In the genomic region with DNA sequence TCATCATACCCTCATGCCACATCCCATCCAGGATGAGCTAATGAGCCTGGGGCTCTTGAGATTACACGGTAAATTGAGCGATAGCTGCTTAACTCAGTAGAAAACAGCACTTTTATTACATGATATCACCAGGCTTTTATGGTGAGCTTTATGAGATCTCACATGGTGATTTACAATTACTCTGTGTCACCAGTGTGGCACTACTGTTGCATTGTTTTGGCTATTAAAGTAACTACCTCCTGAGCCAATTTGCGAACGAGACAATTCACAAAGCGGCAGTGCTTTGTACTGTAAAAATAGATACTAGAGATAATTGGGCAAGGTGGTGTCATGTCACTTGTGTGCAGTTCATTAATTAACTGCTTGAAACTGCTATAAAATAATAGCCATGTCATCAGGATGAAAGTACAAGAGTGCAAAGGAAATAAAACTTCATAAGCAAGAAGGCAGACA, we compare ENCODE assay signal across 27 cellular contexts.
DNase-seq lines count a peak whose midpoint lies in the region; ATAC-seq, FAIRE-seq and TF ChIP-seq lines count a peak whose summit lies in the region.
"Had no signal": no experiment of that assay in that cellular context is flagged by ENCODE, and none has a peak within 500 bp of the region (broad histone marks: within the 10 kb centered on the region; RNA-seq: fewer than 3 reads in every experiment).

No MANE protein-coding gene starts in this region.

- CTCF ChIA-PET in H1 (lab: Charles Lee; ENCODE audit: partially characterized antibody): interaction anchor here (1.2 kb wide), 1 partner anchor 40 kb away, joined by 3 read pairs; no protein-coding TSS in a partner anchor

- H3K14ac ChIP-seq in H1 (ENCODE audit: insufficient read length): no peak overlapping the region

- ATAC-seq in HG03342 (IDR thresholded peaks at IDR 0.05; ENCODE audit: unreplicated experiment): no peak
- ATAC-seq: A549; activated CD4-positive, CD25-positive, alpha-beta regulatory T cell treated with anti-CD3 and anti-CD28 coated beads, Interleukin-2, amount 50 U/mL, for 24 hours; stimulated activated naive CD8-positive, alpha-beta T cell treated with anti-CD3 and anti-CD28 coated beads, Interleukin-15, Interleukin-2, amounts not matched to agents 100 U/mL and 50 U/mL, for 24 hours had no signal

- no peak for FAIRE-seq in H1 (lab: Jason Lieb, UNC)
- FAIRE-seq: A549, GM12892 had no signal

- no peak for TF ChIP-seq CTCF in H1 (IDR thresholded peaks at IDR 0.05; ENCODE audit: control extremely low read depth in 1 of 3, insufficient read depth in 1 of 3, low read depth in 1 of 3, low read length in 3 of 3)
- TF ChIP-seq CTCF in tibial nerve (IDR thresholded peaks at IDR 0.05): no peak

- no peaks in the 10 kb centered on the region for H3K79me1 ChIP-seq in H1 (ENCODE audit: low read depth, low read length)

- H2BK5ac ChIP-seq in H1 (ENCODE audit: low read depth, low read length): no peak overlapping the region

- H4K91ac ChIP-seq in H1 (replicated peaks; ENCODE audit: insufficient read length, low read length): no peak overlapping the region

- POLR2A ChIA-PET in H1 (lab: Charles Lee; ENCODE audit: partially characterized antibody): interaction anchor here (0.7 kb wide), 1 partner anchor 49 kb away, joined by 3 read pairs; no protein-coding TSS in a partner anchor

- no peak overlapping the region for H3K23ac ChIP-seq in H1 (ENCODE audit: insufficient read length)

- H2AFZ ChIP-seq in H1 (ENCODE audit: low read length): no peak overlapping the region
- H2AFZ ChIP-seq: GM23248 had no signal

- no peaks in the 10 kb centered on the region; the same call in 1 of the 2 replicates for H3K23me2 ChIP-seq in H1 (ENCODE audit: low read depth, low read length)

- no peaks in the 10 kb centered on the region for H3K79me2 ChIP-seq in H1 (ENCODE audit: control insufficient read depth in 1 of 2, insufficient read depth in 2 of 2, low read length in 2 of 2)

- H3K9me3 ChIP-seq in H1 (ENCODE audit: insufficient read depth in 2 of 2, low read depth in 1 of 2, low read length in 1 of 2): no peaks in the 10 kb centered on the region
- H3K9me3 ChIP-seq in tibial nerve: no peaks in the 10 kb centered on the region
- H3K9me3 ChIP-seq: A549, left ventricle myocardium inferior, neutrophil, prostate gland, sigmoid colon, thoracic aorta, vagina had no signal

- H4K5ac ChIP-seq in H1 (ENCODE audit: insufficient read length, low read depth, low read length): no peak overlapping the region

- no peak overlapping the region for H2AK5ac ChIP-seq in H1 (ENCODE audit: low read depth, low read length)

- no peaks in the 10 kb centered on the region for H3K27me3 ChIP-seq in H1 (replicated peaks in 1 of 4; ENCODE audit: control insufficient read depth in 3 of 4, extremely low read depth in 1 of 4, insufficient read depth in 3 of 4, low read length in 3 of 4)
- no peaks in the 10 kb centered on the region for H3K27me3 ChIP-seq in tibial nerve
- H3K27me3 ChIP-seq: neutrophil, sigmoid colon, vagina had no signal

- no peaks in the 10 kb centered on the region for H3K36me3 ChIP-seq in H1 (ENCODE audit: control insufficient read depth in 2 of 4, insufficient read depth in 4 of 4, low read length in 3 of 4)
- no peaks in the 10 kb centered on the region for H3K36me3 ChIP-seq in tibial nerve
- H3K36me3 ChIP-seq: left ventricle myocardium inferior, neutrophil, prostate gland, sigmoid colon, thoracic aorta, vagina had no signal

- H2BK120ac ChIP-seq in H1 (replicated peaks; ENCODE audit: low read depth, low read length): no peak overlapping the region

- no peak overlapping the region for H3K18ac ChIP-seq in H1 (ENCODE audit: extremely low read depth, low read length)

- no peak overlapping the region for H2BK15ac ChIP-seq in H1 (ENCODE audit: low read length)

- DNase-seq in COR-L47 (lab: John Stamatoyannopoulos, UW) (peak; percentile 85), NCI-H1417 (lab: John Stamatoyannopoulos, UW) (peak; percentile 72 to 97 (median 86)), NCI-H345 (lab: John Stamatoyannopoulos, UW) (peak; percentile 75), H1 (ENCODE audit: low read depth in 1 of 2, low spot score in 2 of 2) (no peak), tibial nerve (ENCODE audit: low spot score in 2 of 2) (no peak), dedifferentiated amniotic fluid mesenchymal stem cell (ENCODE audit: extremely low spot score) (no peak)
- DNase-seq in effector CD4-positive, alpha-beta T cell: no peak
- DNase-seq: activated CD4-positive, alpha-beta memory T cell treated with anti-CD3 and anti-CD28 coated beads, Interleukin-2, amount 10 ng/mL, durations not matched to agents 7 days and 5 days; activated CD8-positive, alpha-beta memory T cell treated with anti-CD3 and anti-CD28 coated beads, Interleukin-2, amount 50 U/mL, for 48 hours; activated naive CD4-positive, alpha-beta T cell treated with anti-CD3 and anti-CD28 coated beads, Interleukin-2, amount 10 ng/mL, durations not matched to agents 7 days and 5 days; CD4-positive, alpha-beta memory T cell; cerebellar nuclear complex; GM23248; left ventricle myocardium inferior; mesendoderm; SHP77 treated with DMSO at 0.1 percent for 48 hours; sigmoid colon; stimulated activated naive CD8-positive, alpha-beta T cell treated with anti-CD3 and anti-CD28 coated beads, Interleukin-15, Interleukin-2, amounts not matched to agents 100 U/mL and 50 U/mL, for 24 hours; T-helper 1 cell had no signal

- no peak overlapping the region for H3K9ac ChIP-seq in H1 (replicated peaks in 1 of 4; ENCODE audit: extremely low read depth in 1 of 4, low read depth in 3 of 4, low read length in 3 of 4)
- H3K9ac ChIP-seq: GM23248 had no signal

- H4K20me1 ChIP-seq in H1 (replicated peaks in 1 of 2; ENCODE audit: control insufficient read depth in 1 of 2, insufficient read depth in 2 of 2, low read length in 2 of 2): no peaks in the 10 kb centered on the region

- no peak for TF ChIP-seq RAD21 in H1 (IDR thresholded peaks at IDR 0.05 in 1 of 2, conservative IDR thresholded peaks at IDR 0.05 in 1 of 2; ENCODE audit: low read depth in 2 of 2, low read length in 2 of 2)

- TF ChIP-seq POLR2A in H1 (IDR thresholded peaks at IDR 0.05; ENCODE audit: control extremely low read depth in 1 of 2, low read depth in 2 of 2, low read length in 2 of 2) (no peak), tibial nerve (IDR thresholded peaks at IDR 0.05) (no peak)

- WGBS in H1 (ENCODE audit: extremely low coverage in 1 of 2, insufficient coverage in 1 of 2, insufficient read length in 1 of 2, insufficient replicate concordance in 2 of 2, low coverage in 1 of 2, low lambda C conversion rate in 2 of 2, missing lambda C conversion rate in 1 of 2), 2 experiments: 97% methylated on average over 5 of the region's 5 CpGs; no CpG with 5 or more reads in 1 of the 2 experiments
- 76 to 77% methylated on average over 5 of the region's 5 CpGs for WGBS in tibial nerve, 2 donors

- H3K4me3 ChIP-seq in H1 (ENCODE audit: extremely low read depth in 1 of 4, insufficient read depth in 2 of 4, low read depth in 3 of 4, low read length in 4 of 4) (no peak overlapping the region), tibial nerve (no peak overlapping the region)
- H3K4me3 ChIP-seq: A549, GM23248, left ventricle myocardium inferior, prostate gland, sigmoid colon, thoracic aorta, vagina had no signal

- H3K27ac ChIP-seq in H1 (ENCODE audit: low read depth, low read length) (no peak overlapping the region), tibial nerve (no peak overlapping the region)
- H3K27ac ChIP-seq: A549, GM23248, left ventricle myocardium inferior, neutrophil, prostate gland, sigmoid colon, thoracic aorta, vagina had no signal

- no peak overlapping the region for H3K4ac ChIP-seq in H1 (replicated peaks; ENCODE audit: insufficient read length, low read depth, low read length)

- H3K56ac ChIP-seq in H1 (replicated peaks; ENCODE audit: insufficient read length, low read depth, low read length): no peak overlapping the region

- TF ChIP-seq EP300 in H1 (IDR thresholded peaks at IDR 0.05; ENCODE audit: borderline replicate concordance in 1 of 2, low read depth in 2 of 2, low read length in 2 of 2): no peak
- TF ChIP-seq EP300 in tibial nerve (IDR thresholded peaks at IDR 0.05): no peak

- H2BK20ac ChIP-seq in H1 (ENCODE audit: low read length): 0 out of 2 replicates have a peak overlapping the region, but pooled peaks have one; percentile 1

- no peaks in the 10 kb centered on the region for H3K4me1 ChIP-seq in H1 (replicated peaks in 1 of 4; ENCODE audit: control insufficient read depth in 3 of 4, insufficient read depth in 4 of 4, low read length in 3 of 4)
- H3K4me1 ChIP-seq in tibial nerve: no peaks in the 10 kb centered on the region
- H3K4me1 ChIP-seq: A549, left ventricle myocardium inferior, prostate gland, sigmoid colon, vagina had no signal

- H3K4me2 ChIP-seq in H1 (ENCODE audit: insufficient read depth in 1 of 2, low read depth in 2 of 2, low read length in 2 of 2): no peak overlapping the region
- H3K4me2 ChIP-seq: A549 had no signal

- H2BK12ac ChIP-seq in H1 (ENCODE audit: low read depth, low read length): no peak overlapping the region

- H4K8ac ChIP-seq in H1 (ENCODE audit: extremely low read depth, insufficient read depth, low read length): no peak overlapping the region

TF ChIP-seq in H1, 55 proteins besides CTCF, POLR2A, EP300 and RAD21 (continues in another document):
- TF ChIP-seq JUN (IDR thresholded peaks at IDR 0.05; ENCODE audit: low read depth, low read length): no peak
- no peak for TF ChIP-seq SRF (IDR thresholded peaks at IDR 0.05; ENCODE audit: low read depth, low read length)
- no peak for TF ChIP-seq RBBP5 (IDR thresholded peaks at IDR 0.05; ENCODE audit: borderline replicate concordance, low read depth, low read length)
- no peak for TF ChIP-seq BCL11A (IDR thresholded peaks at IDR 0.05; ENCODE audit: low read depth in 2 of 2, low read length in 2 of 2)
- TF ChIP-seq FOSL1 (IDR thresholded peaks at IDR 0.05; ENCODE audit: insufficient read depth, low read depth, low read length): no peak
- no peak for TF ChIP-seq SIN3A (conservative IDR thresholded peaks at IDR 0.05 in 1 of 2, IDR thresholded peaks at IDR 0.05 in 1 of 2; ENCODE audit: low read depth in 1 of 2, low read length in 2 of 2)
- no peak for TF ChIP-seq HDAC6 (IDR thresholded peaks at IDR 0.05; ENCODE audit: low read depth, low read length)
- no peak for TF ChIP-seq HDAC2 (IDR thresholded peaks at IDR 0.05; ENCODE audit: borderline replicate concordance in 1 of 2, low read depth in 2 of 2, low read length in 2 of 2)
- TF ChIP-seq SP1 (IDR thresholded peaks at IDR 0.05; ENCODE audit: low read depth, low read length): no peak
- TF ChIP-seq, protein P1, sequence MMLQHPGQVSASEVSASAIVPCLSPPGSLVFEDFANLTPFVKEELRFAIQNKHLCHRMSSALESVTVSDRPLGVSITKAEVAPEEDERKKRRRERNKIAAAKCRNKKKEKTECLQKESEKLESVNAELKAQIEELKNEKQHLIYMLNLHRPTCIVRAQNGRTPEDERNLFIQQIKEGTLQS (IDR thresholded peaks at IDR 0.05; ENCODE audit: insufficient read depth, low read depth, low read length): no peak
- no peak for TF ChIP-seq CBX5 (IDR thresholded peaks at IDR 0.05; ENCODE audit: low read depth, low read length)
- no peak for TF ChIP-seq CEBPB (IDR thresholded peaks at IDR 0.05; ENCODE audit: low read depth, low read length)
- no peak for TF ChIP-seq SP4 (IDR thresholded peaks at IDR 0.05; ENCODE audit: low read length)
- no peak for TF ChIP-seq CBX8 (IDR thresholded peaks at IDR 0.05; ENCODE audit: borderline replicate concordance, low read depth, low read length)

Comparison
In these comparisons a context has a peak if more than half of its experiments do, and no peak if none do; other contexts are left out.
1. DNase-seq: peak in COR-L47 (single experiment), NCI-H1417 (3 of 3) and NCI-H345 (single experiment); none in H1 (0 of 2), tibial nerve (0 of 2), dedifferentiated amniotic fluid mesenchymal stem cell (single experiment) and effector CD4-positive, alpha-beta T cell (single experiment).